Comparison of ENCODE assay signal across 16 cellular contexts in the genomic region with DNA sequence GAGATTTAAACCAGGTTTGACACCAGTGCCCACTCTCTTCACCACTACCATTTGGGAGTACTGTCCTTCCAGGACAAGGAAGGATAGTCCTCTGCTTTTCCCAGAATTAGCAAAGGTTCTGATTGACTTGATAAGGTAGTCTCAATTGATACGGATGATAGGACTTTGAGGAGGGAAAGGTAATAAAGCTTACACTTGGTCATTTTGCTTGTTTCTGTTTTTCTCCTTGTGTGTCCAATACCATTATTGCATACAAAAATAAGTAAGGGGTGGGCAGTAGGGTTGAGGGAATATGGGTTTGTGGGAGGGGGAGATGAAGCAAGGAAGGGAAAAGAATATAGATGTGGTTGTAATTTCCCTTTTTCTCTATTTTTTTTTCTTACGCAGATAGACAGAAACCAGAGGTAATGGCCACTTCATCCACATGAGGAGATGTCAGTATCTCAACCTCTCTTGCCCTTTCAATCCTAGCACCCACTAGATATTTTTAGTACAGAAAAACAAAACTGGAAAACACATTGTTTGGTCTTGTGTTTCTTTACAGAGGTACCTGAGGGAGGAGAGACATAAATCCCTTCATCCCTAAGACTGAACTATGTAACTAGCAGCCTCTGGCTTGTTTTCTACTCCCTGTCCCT. TPM values are rescaled to one million over a fixed set of nuclear protein-coding genes. Genes with fewer than 3 reads are reported as not detected.
A peak's percentile ranks its signal among the peaks of the same experiment; 100 is the strongest.
DNase-seq lines count a peak whose midpoint lies in the region; TF ChIP-seq lines count a peak whose summit lies in the region.
"Had no signal": no experiment of that assay in that cellular context is flagged by ENCODE, and none has a peak within 500 bp of the region (broad histone marks: within the 10 kb centered on the region; RNA-seq: fewer than 3 reads in every experiment).

No MANE protein-coding gene starts in this region.

- TF ChIP-seq CTCF in endothelial cell (IDR thresholded peaks at IDR 0.05; ENCODE audit: unreplicated experiment) = no peak
- no peak for TF ChIP-seq CTCF in smooth muscle cell (IDR thresholded peaks at IDR 0.05; ENCODE audit: borderline replicate concordance, insufficient read depth, poor library complexity, severe bottlenecking)

- H3K79me2 ChIP-seq in smooth muscle cell (ENCODE audit: low read depth) = peaks cover 9% of the 10 kb centered on the region

- peaks cover 9% of the 10 kb centered on the region for H3K36me3 ChIP-seq in smooth muscle cell (ENCODE audit: low read depth)

- H3K4me2 ChIP-seq in smooth muscle cell = no peak overlapping the region

- 86% methylated on average over 2 of the region's 2 CpGs for WGBS in smooth muscle cell (ENCODE audit: low lambda C conversion rate)

- no peaks in the 10 kb centered on the region for H3K9me3 Mint-ChIP-seq in activated naive CD4-positive, alpha-beta T cell treated with anti-CD3 and anti-CD28 coated beads, Interleukin-2, amount 10 ng/mL, durations not matched to agents 7 days and 5 days
- no peaks in the 10 kb centered on the region for H3K9me3 Mint-ChIP-seq in activated naive CD4-positive, alpha-beta T cell treated with anti-CD3 and anti-CD28 coated beads for 36 hours
- H3K9me3 Mint-ChIP-seq in endothelial cell (ENCODE audit: unreplicated experiment) = no peaks in the 10 kb centered on the region

- H2AFZ ChIP-seq in smooth muscle cell (ENCODE audit: low read depth) = no peak overlapping the region

- peaks cover 82% of the 10 kb centered on the region for H3K4me1 Mint-ChIP-seq in activated naive CD4-positive, alpha-beta T cell treated with anti-CD3 and anti-CD28 coated beads, Interleukin-2, amount 10 ng/mL, durations not matched to agents 7 days and 5 days
- peaks cover 44% of the 10 kb centered on the region for H3K4me1 Mint-ChIP-seq in activated naive CD4-positive, alpha-beta T cell treated with anti-CD3 and anti-CD28 coated beads for 36 hours (ENCODE audit: low read depth)
- peaks cover 4% of the 10 kb centered on the region for H3K4me1 Mint-ChIP-seq in endothelial cell (ENCODE audit: unreplicated experiment)

- CTCF ChIA-PET in activated naive CD4-positive, alpha-beta T cell treated with anti-CD3 and anti-CD28 coated beads, Interleukin-2, amount 10 ng/mL, durations not matched to agents 7 days and 5 days (lab: Charles Lee) = interaction anchor here (3.0 to 4.6 kb wide), 2 partner anchors 10 to 25 kb away, joined by 12 to 22 read pairs; partner anchors contain the start of gene MLLT11
- CTCF ChIA-PET in activated naive CD4-positive, alpha-beta T cell treated with anti-CD3 and anti-CD28 coated beads for 36 hours (lab: Charles Lee) = interaction anchor here (0.9 to 1.6 kb wide), 3 partner anchors 10 to 26 kb away, joined by 3 to 5 read pairs (median 3); partner anchors contain the start of gene MLLT11

- peak overlapping the region; percentile 32 for H3K27ac ChIP-seq in smooth muscle cell (ENCODE audit: low read depth)

- no peak overlapping the region for H3K4me3 ChIP-seq in smooth muscle cell
- H3K4me3 ChIP-seq: ascending aorta had no signal

- no peaks in the 10 kb centered on the region for H3K27me3 ChIP-seq in smooth muscle cell (ENCODE audit: low read depth)
- H3K27me3 ChIP-seq: ascending aorta, dorsolateral prefrontal cortex had no signal

- peaks cover 46% of the 10 kb centered on the region for H3K36me3 Mint-ChIP-seq in activated naive CD4-positive, alpha-beta T cell treated with anti-CD3 and anti-CD28 coated beads, Interleukin-2, amount 10 ng/mL, durations not matched to agents 7 days and 5 days
- peaks cover 22% of the 10 kb centered on the region for H3K36me3 Mint-ChIP-seq in activated naive CD4-positive, alpha-beta T cell treated with anti-CD3 and anti-CD28 coated beads for 36 hours (ENCODE audit: low read depth)
- peaks cover 20% of the 10 kb centered on the region for H3K36me3 Mint-ChIP-seq in endothelial cell (ENCODE audit: low read depth, unreplicated experiment)

- no peaks in the 10 kb centered on the region for H3K9me3 ChIP-seq in smooth muscle cell (replicated peaks; ENCODE audit: low read depth)
- H3K9me3 ChIP-seq: ascending aorta had no signal

- peaks cover 23% of the 10 kb centered on the region for H4K20me1 ChIP-seq in smooth muscle cell (ENCODE audit: low read depth)

- H3K9ac ChIP-seq in smooth muscle cell (ENCODE audit: low read depth) = no peak overlapping the region

- DNase-seq in activated naive CD4-positive, alpha-beta T cell treated with anti-CD3 and anti-CD28 coated beads, Interleukin-2, amount 10 ng/mL, durations not matched to agents 7 days and 5 days = no peak
- no peak for DNase-seq in activated naive CD4-positive, alpha-beta T cell treated with anti-CD3 and anti-CD28 coated beads for 36 hours
- DNase-seq in endothelial cell (ENCODE audit: low spot score) (no peak), smooth muscle cell (lab: John Stamatoyannopoulos, UW; ENCODE audit: unreplicated experiment) (no peak), Ammon's horn (ENCODE audit: low spot score) (no peak), NOMO-1 treated with DMSO at 0.1 percent for 48 hours (lab: John Stamatoyannopoulos, UW; ENCODE audit: unreplicated experiment) (no peak)
- no peak for DNase-seq in stimulated activated CD4-positive, alpha-beta T cell treated with anti-CD3 and anti-CD28 coated beads, Interleukin-4, amount 100 ng/mL, for 1 hour
- DNase-seq: activated CD4-positive, CD25-positive, alpha-beta regulatory T cell; DMS 273 treated with DMSO at 0.1 percent for 48 hours; dorsolateral prefrontal cortex; GOT3; left ventricle myocardium superior; NCI-H1436 treated with DMSO at 0.1 percent for 48 hours; NCI-H226 had no signal

- no peak overlapping the region for H3K4me3 Mint-ChIP-seq in activated naive CD4-positive, alpha-beta T cell treated with anti-CD3 and anti-CD28 coated beads, Interleukin-2, amount 10 ng/mL, durations not matched to agents 7 days and 5 days
- H3K4me3 Mint-ChIP-seq in activated naive CD4-positive, alpha-beta T cell treated with anti-CD3 and anti-CD28 coated beads for 36 hours = no peak overlapping the region
- H3K4me3 Mint-ChIP-seq in endothelial cell (ENCODE audit: unreplicated experiment) = no peak overlapping the region

- peak overlapping the region; percentile 47 for H3K27ac Mint-ChIP-seq in activated naive CD4-positive, alpha-beta T cell treated with anti-CD3 and anti-CD28 coated beads, Interleukin-2, amount 10 ng/mL, durations not matched to agents 7 days and 5 days
- H3K27ac Mint-ChIP-seq in activated naive CD4-positive, alpha-beta T cell treated with anti-CD3 and anti-CD28 coated beads for 36 hours = no peak overlapping the region
- H3K27ac Mint-ChIP-seq in endothelial cell (ENCODE audit: unreplicated experiment) = peak overlapping the region; percentile 64

- H3K27me3 Mint-ChIP-seq in activated naive CD4-positive, alpha-beta T cell treated with anti-CD3 and anti-CD28 coated beads, Interleukin-2, amount 10 ng/mL, durations not matched to agents 7 days and 5 days = no peaks in the 10 kb centered on the region
- H3K27me3 Mint-ChIP-seq in activated naive CD4-positive, alpha-beta T cell treated with anti-CD3 and anti-CD28 coated beads for 36 hours (ENCODE audit: low read depth) = no peaks in the 10 kb centered on the region
- peaks cover 2% of the 10 kb centered on the region for H3K27me3 Mint-ChIP-seq in endothelial cell (ENCODE audit: unreplicated experiment)

- H3F3A ChIP-seq in smooth muscle cell (ENCODE audit: low read depth) = peaks cover 48% of the 10 kb centered on the region

- H3K4me1 ChIP-seq in smooth muscle cell (ENCODE audit: low read depth) = no peaks in the 10 kb centered on the region
- H3K4me1 ChIP-seq: ascending aorta had no signal

- intact Hi-C loops in activated naive CD4-positive, alpha-beta T cell treated with anti-CD3 and anti-CD28 coated beads for 36 hours (cut with micrococcal nuclease) = no loop called here

TF ChIP-seq in PFSK-1, 5 proteins besides CTCF, POLR2A, EP300 and RAD21:
- TF ChIP-seq SIN3A (IDR thresholded peaks at IDR 0.05; ENCODE audit: borderline replicate concordance, insufficient read depth, low read length) (no peak), POLR2AphosphoS5 (IDR thresholded peaks at IDR 0.05; ENCODE audit: low read depth, low read length) (peak; percentile 60)
TF ChIP-seq in PFSK-1: peak in this region for 1.

RNA-seq across cellular contexts. Expression of gene C1orf56, which starts 2.6 kb away (rescaled TPM):
- total RNA-seq in activated naive CD4-positive, alpha-beta T cell treated with anti-CD3 and anti-CD28 coated beads for 36 hours = under 1 TPM; 0.49 to 0.57 TPM
- 6.3 TPM for polyA plus RNA-seq in PFSK-1 (2012; ENCODE audit: insufficient read length, low read depth)
- total RNA-seq in endothelial cell (ENCODE audit: unreplicated experiment) = 1.0 TPM
- total RNA-seq in smooth muscle cell = 1.2 and 1.6 TPM in 2 replicates
- polyA plus RNA-seq in smooth muscle cell = 4.4 and 8.0 TPM in 2 replicates

RNA-seq across cellular contexts. Expression of gene CDC42SE1, which starts 9.3 kb away (rescaled TPM):
- 10 to 100 TPM; 98.1 to 99.0 TPM for total RNA-seq in activated naive CD4-positive, alpha-beta T cell treated with anti-CD3 and anti-CD28 coated beads for 36 hours
- 47.3 TPM for polyA plus RNA-seq in PFSK-1 (2012; ENCODE audit: insufficient read length, low read depth)
- total RNA-seq in endothelial cell (ENCODE audit: unreplicated experiment) = 180 TPM
- 63.3 and 75.9 TPM in 2 replicates for total RNA-seq in smooth muscle cell
- polyA plus RNA-seq in smooth muscle cell = 15.2 and 20.8 TPM in 2 replicates

RNA-seq across cellular contexts. Expression of gene MLLT11, which starts 10.0 kb away (rescaled TPM):
- total RNA-seq in activated naive CD4-positive, alpha-beta T cell treated with anti-CD3 and anti-CD28 coated beads for 36 hours = 1 to 10 TPM; 3.3 to 3.6 TPM
- polyA plus RNA-seq in PFSK-1 (2012; ENCODE audit: insufficient read length, low read depth) = 3.7 TPM
- total RNA-seq in endothelial cell (ENCODE audit: unreplicated experiment) = 27.8 TPM
- total RNA-seq in smooth muscle cell = 50.1 and 53.4 TPM in 2 replicates
- polyA plus RNA-seq in smooth muscle cell = 73.2 and 74.2 TPM in 2 replicates

RNA-seq across cellular contexts. Expression of gene BNIPL, which starts 13.8 kb away (rescaled TPM):
- 1 to 10 TPM; 1.1 to 1.3 TPM for total RNA-seq in activated naive CD4-positive, alpha-beta T cell treated with anti-CD3 and anti-CD28 coated beads for 36 hours
- 0.59 TPM for polyA plus RNA-seq in PFSK-1 (2012; ENCODE audit: insufficient read length, low read depth)
- 1.5 TPM for total RNA-seq in endothelial cell (ENCODE audit: unreplicated experiment)
- 5.3 and 5.6 TPM in 2 replicates for total RNA-seq in smooth muscle cell
- 0.93 and 1.2 TPM in 2 replicates for polyA plus RNA-seq in smooth muscle cell
- total RNA-seq: ascending aorta had no signal

RNA-seq across cellular contexts. Expression of gene GABPB2, which starts 20.4 kb away (rescaled TPM):
- 10 to 100 TPM; 16.1 to 16.2 TPM for total RNA-seq in activated naive CD4-positive, alpha-beta T cell treated with anti-CD3 and anti-CD28 coated beads for 36 hours
- 3.3 TPM for polyA plus RNA-seq in PFSK-1 (2012; ENCODE audit: insufficient read length, low read depth)
- total RNA-seq in endothelial cell (ENCODE audit: unreplicated experiment) = 4.1 TPM
- 3.6 and 9.1 TPM in 2 replicates for total RNA-seq in smooth muscle cell
- 1.3 and 3.0 TPM in 2 replicates for polyA plus RNA-seq in smooth muscle cell
